Comparison of ENCODE assay signal across 1 cellular context in genomic region chr17:48457080-48457836, GRCh38.
TF ChIP-seq lines count a peak whose summit lies in the region.

No MANE protein-coding gene starts in this region.

TF ChIP-seq in HEK293, 187 proteins besides CTCF, POLR2A, EP300 and RAD21 (continued from another document and continues in another):
- TF ChIP-seq ZNF18 (tag by site-specific recombination; IDR thresholded peaks at IDR 0.05) (no peak), ZNF138 (tag by site-specific recombination; IDR thresholded peaks at IDR 0.05; ENCODE audit: borderline replicate concordance) (no peak), ZNF510 (tag by site-specific recombination; IDR thresholded peaks at IDR 0.05; ENCODE audit: insufficient replicate concordance) (no peak), ZNF302 (tag by site-specific recombination; IDR thresholded peaks at IDR 0.05; ENCODE audit: low read depth) (no peak), ZSCAN30 (tag by site-specific recombination; IDR thresholded peaks at IDR 0.05) (0 out of 2 replicates have a peak, but pooled peaks have one; percentile 31), ZBTB17 (tag by site-specific recombination; IDR thresholded peaks at IDR 0.05) (peak; percentile 52), PRDM2 (tag by site-specific recombination; IDR thresholded peaks at IDR 0.05; ENCODE audit: borderline replicate concordance) (no peak), SP7 (tag by site-specific recombination; IDR thresholded peaks at IDR 0.05) (peak; percentile 20; the same call in 1 of the 2 replicates), ZNF292 (tag by site-specific recombination; IDR thresholded peaks at IDR 0.05; ENCODE audit: borderline replicate concordance, low read depth) (no peak), ZNF2 (tag by site-specific recombination; IDR thresholded peaks at IDR 0.05) (peak; percentile 91), HOXC10 (CRISPR knock-in tag; IDR thresholded peaks at IDR 0.05) (no peak), SCRT1 (tag by site-specific recombination; IDR thresholded peaks at IDR 0.05; ENCODE audit: borderline replicate concordance) (no peak), ZNF677 (tag by site-specific recombination; IDR thresholded peaks at IDR 0.05) (peak; percentile 58; the same call in 1 of the 2 replicates), ZBTB11 (tag by site-specific recombination; conservative IDR thresholded peaks at IDR 0.05; ENCODE audit: low read depth) (no peak), ZNF654 (tag by site-specific recombination; IDR thresholded peaks at IDR 0.05; ENCODE audit: low read depth) (peak; percentile 48), IKZF3 (tag by site-specific recombination; IDR thresholded peaks at IDR 0.05) (no peak; the same call in 1 of the 2 replicates), ZNF423 (tag by site-specific recombination; IDR thresholded peaks at IDR 0.05) (no peak), ZNF670 (tag by site-specific recombination; IDR thresholded peaks at IDR 0.05; ENCODE audit: low read depth) (no peak), ZNF416 (tag by site-specific recombination; IDR thresholded peaks at IDR 0.05) (no peak), ZNF155 (tag by site-specific recombination; IDR thresholded peaks at IDR 0.05) (no peak), ZBTB48 (tag by site-specific recombination; IDR thresholded peaks at IDR 0.05) (no peak), ZNF121 (tag by site-specific recombination; IDR thresholded peaks at IDR 0.05) (no peak), ZNF214 (tag by site-specific recombination; IDR thresholded peaks at IDR 0.05; ENCODE audit: borderline replicate concordance) (no peak), EGR2 (tag by site-specific recombination; IDR thresholded peaks at IDR 0.05; ENCODE audit: low read depth) (no peak), ZNF366 (tag by site-specific recombination; conservative IDR thresholded peaks at IDR 0.05) (no peak), ZNF266 (tag by site-specific recombination; IDR thresholded peaks at IDR 0.05; ENCODE audit: low read depth) (no peak), GLI4 (tag by site-specific recombination; IDR thresholded peaks at IDR 0.05) (no peak), PRDM1 (tag by site-specific recombination; IDR thresholded peaks at IDR 0.05) (peak; percentile 41; the same call in 1 of the 2 replicates), ZBTB20 (tag by site-specific recombination; IDR thresholded peaks at IDR 0.05) (no peak), ZNF792 (tag by site-specific recombination; IDR thresholded peaks at IDR 0.05) (no peak), ZNF624 (tag by site-specific recombination; IDR thresholded peaks at IDR 0.05) (no peak), ZBTB10 (tag by site-specific recombination; IDR thresholded peaks at IDR 0.05) (no peak), PBX3 (CRISPR knock-in tag; IDR thresholded peaks at IDR 0.05) (no peak), ZFP37 (tag by site-specific recombination; IDR thresholded peaks at IDR 0.05) (0 out of 2 replicates have a peak, but pooled peaks have one; percentile 53), ZSCAN4 (tag by site-specific recombination; IDR thresholded peaks at IDR 0.05) (no peak), PATZ1 (tag by site-specific recombination; IDR thresholded peaks at IDR 0.05) (peak; percentile 80), ZNF148 (tag by site-specific recombination; IDR thresholded peaks at IDR 0.05; ENCODE audit: borderline replicate concordance) (no peak), ZNF621 (tag by site-specific recombination; IDR thresholded peaks at IDR 0.05) (no peak), YY1 (tag by site-specific recombination; IDR thresholded peaks at IDR 0.05) (no peak)
